18 cellular contexts compared by ENCODE assay signal in genomic region chr18:40222736-40223135, GRCh38.
"Had no signal": no experiment of that assay in that cellular context is flagged by ENCODE, and none has a peak within 500 bp of the region (broad histone marks: within the 10 kb centered on the region; RNA-seq: fewer than 3 reads in every experiment).

No MANE protein-coding gene starts in this region.

- H3K27ac Mint-ChIP-seq: activated T-helper 2 cell treated with anti-CD3 and anti-CD28 coated beads, Interferon-gamma antibody, Interleukin-2, Interleukin-4, amounts not matched to agents 10 μg/mL and 5 μg/mL and 100 μg/mL, durations not matched to agents 14 hours and 24 hours and 36 hours; dendritic cell treated with granulocyte-macrophage colony-stimulating factor and Interleukin-4, amounts not matched to agents 40 ng/mL and 50 ng/mL, for 4 days; natural killer cell treated with Interleukin-12 subunit alpha and Interleukin-12 subunit beta and Interleukin-15 and Interleukin-18, amount 100 ng/mL, for 72 hours; T-helper 1 cell treated with Interleukin-12 subunit alpha and Interleukin-12 subunit beta and Interleukin-4 antibody, amounts not matched to agents 30 μg/mL and 1 μg/mL, for 36 hours; WTC11 had no signal

- H3K36me3 Mint-ChIP-seq: natural killer cell treated with Interleukin-12 subunit alpha and Interleukin-12 subunit beta and Interleukin-15 and Interleukin-18, amount 100 ng/mL, for 72 hours; WTC11 had no signal

- H3K36me3 ChIP-seq: heart left ventricle, sigmoid colon, upper lobe of right lung had no signal

- H3K9me3 ChIP-seq: heart left ventricle, sigmoid colon, upper lobe of right lung had no signal

- DNase-seq: activated CD4-positive, alpha-beta T cell treated with anti-CD3 and anti-CD28 coated beads for 48 hours; activated naive CD4-positive, alpha-beta T cell treated with anti-CD3 and anti-CD28 coated beads, Interleukin-2, amount 50 U/mL, for 16 hours; anterior cingulate cortex; erythroblast; heart left ventricle; sigmoid colon; stimulated activated CD4-positive, alpha-beta T cell treated with anti-CD3 and anti-CD28 coated beads, Interleukin-4, amount 100 ng/mL, for 1 hour; stimulated activated CD8-positive, alpha-beta memory T cell treated with anti-CD3 and anti-CD28 coated beads, Interleukin-4, amount 100 ng/mL, for 48 hours; stimulated activated naive CD8-positive, alpha-beta T cell treated with anti-CD3 and anti-CD28 coated beads, Interleukin-15, Interleukin-2, amounts not matched to agents 100 U/mL and 50 U/mL, for 24 hours; upper lobe of right lung had no signal

- H3K27me3 Mint-ChIP-seq: central memory CD8-positive, alpha-beta T cell; dendritic cell treated with granulocyte-macrophage colony-stimulating factor and Interleukin-4, amounts not matched to agents 40 ng/mL and 50 ng/mL, for 4 days; natural killer cell treated with Interleukin-12 subunit alpha and Interleukin-12 subunit beta and Interleukin-15 and Interleukin-18, amount 100 ng/mL, for 72 hours had no signal

- ATAC-seq: foreskin keratinocyte; heart left ventricle; left lobe of liver; natural killer cell treated with Interleukin-12 subunit alpha and Interleukin-12 subunit beta and Interleukin-15 and Interleukin-18, amount 100 ng/mL, for 72 hours; stimulated activated naive CD8-positive, alpha-beta T cell treated with anti-CD3 and anti-CD28 coated beads, Interleukin-15, Interleukin-2, amounts not matched to agents 100 U/mL and 50 U/mL, for 24 hours; upper lobe of right lung; WTC11 had no signal

- H3K4me3 Mint-ChIP-seq: central memory CD8-positive, alpha-beta T cell; dendritic cell treated with granulocyte-macrophage colony-stimulating factor and Interleukin-4, amounts not matched to agents 40 ng/mL and 50 ng/mL, for 4 days; natural killer cell treated with Interleukin-12 subunit alpha and Interleukin-12 subunit beta and Interleukin-15 and Interleukin-18, amount 100 ng/mL, for 72 hours; T-helper 1 cell treated with Interleukin-12 subunit alpha and Interleukin-12 subunit beta and Interleukin-4 antibody, amounts not matched to agents 30 μg/mL and 1 μg/mL, for 36 hours; WTC11 had no signal

- H3K27ac ChIP-seq: foreskin keratinocyte, heart left ventricle, sigmoid colon, upper lobe of right lung had no signal

- H3K4me1 Mint-ChIP-seq: central memory CD8-positive, alpha-beta T cell; WTC11 had no signal

- H3K27me3 ChIP-seq: foreskin keratinocyte, heart left ventricle, sigmoid colon, upper lobe of right lung had no signal

- H3K4me1 ChIP-seq: foreskin keratinocyte, heart left ventricle, upper lobe of right lung had no signal

- H3K4me3 ChIP-seq: heart left ventricle, sigmoid colon, upper lobe of right lung had no signal

- H3K9me3 Mint-ChIP-seq: dendritic cell treated with granulocyte-macrophage colony-stimulating factor and Interleukin-4, amounts not matched to agents 40 ng/mL and 50 ng/mL, for 4 days; T-helper 1 cell treated with Interleukin-12 subunit alpha and Interleukin-12 subunit beta and Interleukin-4 antibody, amounts not matched to agents 30 μg/mL and 1 μg/mL, for 36 hours; WTC11 had no signal
